ENCODE assay signal across 25 cellular contexts in genomic region chr15:68314563-68314962, GRCh38. TPM values are rescaled to one million over a fixed set of nuclear protein-coding genes. Genes with fewer than 3 reads are reported as not detected.
A peak's percentile ranks its signal among the peaks of the same experiment; 100 is the strongest.
DNase-seq lines count a peak whose midpoint lies in the region; ATAC-seq, FAIRE-seq and TF ChIP-seq lines count a peak whose summit lies in the region.
"Had no signal": no experiment of that assay in that cellular context is flagged by ENCODE, and none has a peak within 500 bp of the region (broad histone marks: within the 10 kb centered on the region; RNA-seq: fewer than 3 reads in every experiment).

No MANE protein-coding gene starts in this region.

- no peaks in the 10 kb centered on the region for H4K20me1 ChIP-seq in H1 (replicated peaks in 1 of 2; ENCODE audit: control insufficient read depth in 1 of 2, insufficient read depth in 2 of 2, low read length in 2 of 2)

- no peak overlapping the region for H4K8ac ChIP-seq in H1 (ENCODE audit: extremely low read depth, insufficient read depth, low read length)

- H2BK120ac ChIP-seq in H1 (replicated peaks; ENCODE audit: low read depth, low read length): no peak overlapping the region

- POLR2A ChIA-PET in H1 (lab: Charles Lee; ENCODE audit: partially characterized antibody): interaction anchor here (1.1 to 2.6 kb wide), 3 partner anchors 16 to 37 kb away, joined by 3 to 11 read pairs (median 6); partner anchors contain the start of gene FEM1B

- 0 out of 2 replicates have a peak overlapping the region, but pooled peaks have one; percentile 5 for H2BK20ac ChIP-seq in H1 (ENCODE audit: low read length)

- no peak for FAIRE-seq in H1 (lab: Jason Lieb, UNC)
- FAIRE-seq: D721Med, frontal cortex, GM18507 had no signal

- TF ChIP-seq POLR2A in H1 (IDR thresholded peaks at IDR 0.05; ENCODE audit: control extremely low read depth in 1 of 2, low read depth in 2 of 2, low read length in 2 of 2): no peak

- ATAC-seq in omental fat pad (ENCODE audit: low FRiP score) (no peak), HG02970 (IDR thresholded peaks at IDR 0.05; ENCODE audit: low FRiP score, unreplicated experiment) (no peak), HG02763 (IDR thresholded peaks at IDR 0.05; ENCODE audit: unreplicated experiment) (no peak)
- ATAC-seq: mucosa of descending colon; stimulated activated naive CD8-positive, alpha-beta T cell treated with anti-CD3 and anti-CD28 coated beads, Interleukin-15, Interleukin-2, amounts not matched to agents 100 U/mL and 50 U/mL, for 24 hours had no signal

- no peak overlapping the region for H3K4me2 ChIP-seq in H1 (ENCODE audit: insufficient read depth in 1 of 2, low read depth in 2 of 2, low read length in 2 of 2)

- H3K9me3 ChIP-seq in H1 (ENCODE audit: insufficient read depth in 2 of 2, low read depth in 1 of 2, low read length in 1 of 2): no peaks in the 10 kb centered on the region
- H3K9me3 ChIP-seq: mucosa of descending colon, sigmoid colon had no signal

- H3K27ac ChIP-seq in H1 (ENCODE audit: low read depth, low read length): no peak overlapping the region
- H3K27ac ChIP-seq: epithelial cell of prostate, sigmoid colon had no signal

- no peak overlapping the region for H3K18ac ChIP-seq in H1 (ENCODE audit: extremely low read depth, low read length)

- no peak overlapping the region for H3K4me3 ChIP-seq in H1 (ENCODE audit: extremely low read depth in 1 of 4, insufficient read depth in 2 of 4, low read depth in 3 of 4, low read length in 4 of 4)
- H3K4me3 ChIP-seq: mucosa of descending colon, sigmoid colon had no signal

- H3K36me3 Mint-ChIP-seq in type B pancreatic cell: no peaks in the 10 kb centered on the region
- H3K36me3 Mint-ChIP-seq: brain had no signal

- no peak overlapping the region for H2AK5ac ChIP-seq in H1 (ENCODE audit: low read depth, low read length)

- H3K79me2 ChIP-seq in H1 (ENCODE audit: control insufficient read depth in 1 of 2, insufficient read depth in 2 of 2, low read length in 2 of 2): no peaks in the 10 kb centered on the region

- H3K4ac ChIP-seq in H1 (replicated peaks; ENCODE audit: insufficient read length, low read depth, low read length): no peak overlapping the region

- peaks cover 0 to 25% (median 16%) of the 10 kb centered on the region in 4 experiments; a peak in 6 of 7 replicates for H3K4me1 ChIP-seq in H1 (replicated peaks in 1 of 4; ENCODE audit: control insufficient read depth in 3 of 4, insufficient read depth in 4 of 4, low read length in 3 of 4)
- H3K4me1 ChIP-seq: sigmoid colon had no signal

- no peak overlapping the region for H2BK5ac ChIP-seq in H1 (ENCODE audit: low read depth, low read length)

- H3K27me3 ChIP-seq in H1 (replicated peaks in 1 of 4; ENCODE audit: control insufficient read depth in 3 of 4, extremely low read depth in 1 of 4, insufficient read depth in 3 of 4, low read length in 3 of 4): no peaks in the 10 kb centered on the region
- H3K27me3 ChIP-seq: sigmoid colon had no signal

- CTCF ChIA-PET in H1 (lab: Charles Lee; ENCODE audit: partially characterized antibody): interaction anchor here (0.7 to 4.3 kb wide), 11 partner anchors 8 to 359 kb away, joined by 3 to 47 read pairs (median 7); no protein-coding TSS in a partner anchor

- no peak overlapping the region for H2AFZ ChIP-seq in H1 (ENCODE audit: low read length)

- H2BK12ac ChIP-seq in H1 (ENCODE audit: low read depth, low read length): 0 out of 2 replicates have a peak overlapping the region, but pooled peaks have one; percentile 27

- H3K23me2 ChIP-seq in H1 (ENCODE audit: low read depth, low read length): 0 out of 2 replicates have a peak, but pooled peaks cover 2% of the 10 kb centered on the region

- peaks cover 20% of the 10 kb centered on the region for H3K4me1 Mint-ChIP-seq in type B pancreatic cell (ENCODE audit: unreplicated experiment)

- TF ChIP-seq EP300 in H1 (IDR thresholded peaks at IDR 0.05; ENCODE audit: borderline replicate concordance in 1 of 2, low read depth in 2 of 2, low read length in 2 of 2): no peak

- 92% methylated on average over 11 of the region's 11 CpGs; no CpG with 5 or more reads in 1 of the 2 experiments for WGBS in H1 (ENCODE audit: extremely low coverage in 1 of 2, insufficient coverage in 1 of 2, insufficient read length in 1 of 2, insufficient replicate concordance in 2 of 2, low coverage in 1 of 2, low lambda C conversion rate in 2 of 2, missing lambda C conversion rate in 1 of 2), 2 experiments

- H3K27me3 Mint-ChIP-seq in type B pancreatic cell: peaks cover 5% of the 10 kb centered on the region

- H3K23ac ChIP-seq in H1 (ENCODE audit: insufficient read length): no peak overlapping the region

- H3K9ac ChIP-seq in H1 (replicated peaks in 1 of 4; ENCODE audit: extremely low read depth in 1 of 4, low read depth in 3 of 4, low read length in 3 of 4): no peak overlapping the region

- no peak overlapping the region for H3K27ac Mint-ChIP-seq in type B pancreatic cell

- no peaks in the 10 kb centered on the region for H3K36me3 ChIP-seq in H1 (ENCODE audit: control insufficient read depth in 2 of 4, insufficient read depth in 4 of 4, low read length in 3 of 4)
- H3K36me3 ChIP-seq: sigmoid colon had no signal

- DNase-seq in activated effector memory CD4-positive, alpha-beta T cell treated with anti-CD3 and anti-CD28 coated beads, Interleukin-2, amount 50 U/mL, for 16 hours: peak; percentile 14
- DNase-seq in activated effector memory CD4-positive, alpha-beta T cell treated with Interleukin-2 at 50 U/mL for 16 hours: no peak
- DNase-seq in H1 (ENCODE audit: low read depth in 1 of 2, low spot score in 2 of 2): no peak
- peak; percentile 5 for DNase-seq in omental fat pad (ENCODE audit: low spot score)
- peak; percentile 54 for DNase-seq in type B pancreatic cell (ENCODE audit: extremely low spot score, unreplicated experiment)
- DNase-seq in AG08395 (ENCODE audit: low spot score): no peak
- DNase-seq: activated CD4-positive, alpha-beta T cell treated with anti-CD3 and anti-CD28 coated beads for 4 hours; activated naive CD4-positive, alpha-beta T cell treated with anti-CD3 and anti-CD28 coated beads, Interleukin-2, amount 50 U/mL, for 16 hours; C1 segment of cervical spinal cord; Kasumi-1; mucosa of descending colon; NCI-H1092 treated with DMSO at 0.1 percent for 48 hours; NCI-H2081 treated with DMSO at 0.1 percent for 48 hours; NCI-H446 treated with DMSO at 0.1 percent for 48 hours; nucleus accumbens; sigmoid colon; stimulated activated CD4-positive, alpha-beta T cell treated with anti-CD3 and anti-CD28 coated beads, Interleukin-1b, Interleukin-23, amount 100 ng/mL, for 48 hours; stimulated activated naive CD8-positive, alpha-beta T cell treated with anti-CD3 and anti-CD28 coated beads, Interleukin-15, Interleukin-2, amounts not matched to agents 100 U/mL and 50 U/mL, for 24 hours had no signal

- no peak for TF ChIP-seq CTCF in H1 (IDR thresholded peaks at IDR 0.05; ENCODE audit: control extremely low read depth in 1 of 3, insufficient read depth in 1 of 3, low read depth in 1 of 3, low read length in 3 of 3)
- TF ChIP-seq CTCF in omental fat pad (IDR thresholded peaks at IDR 0.05): no peak
- TF ChIP-seq CTCF in type B pancreatic cell (conservative IDR thresholded peaks at IDR 0.05): no peak

- no peak overlapping the region for H4K5ac ChIP-seq in H1 (ENCODE audit: insufficient read length, low read depth, low read length)

- H3K79me1 ChIP-seq in H1 (ENCODE audit: low read depth, low read length): no peaks in the 10 kb centered on the region

- H3K14ac ChIP-seq in H1 (ENCODE audit: insufficient read length): no peak overlapping the region

- H3K56ac ChIP-seq in H1 (replicated peaks; ENCODE audit: insufficient read length, low read depth, low read length): no peak overlapping the region

- no peak overlapping the region for H4K91ac ChIP-seq in H1 (replicated peaks; ENCODE audit: insufficient read length, low read length)

- TF ChIP-seq RAD21 in H1 (IDR thresholded peaks at IDR 0.05 in 1 of 2, conservative IDR thresholded peaks at IDR 0.05 in 1 of 2; ENCODE audit: low read depth in 2 of 2, low read length in 2 of 2): no peak

- H3K9me3 Mint-ChIP-seq in type B pancreatic cell: no peaks in the 10 kb centered on the region

- H3K4me3 Mint-ChIP-seq in type B pancreatic cell: no peak overlapping the region

- no peak overlapping the region for H2BK15ac ChIP-seq in H1 (ENCODE audit: low read length)

TF ChIP-seq in H1, 55 proteins besides CTCF, POLR2A, EP300 and RAD21 (continues in another document):
- TF ChIP-seq SAP30 (IDR thresholded peaks at IDR 0.05; ENCODE audit: insufficient read depth, insufficient replicate concordance, low read length) (no peak), SP4 (IDR thresholded peaks at IDR 0.05; ENCODE audit: low read length) (no peak), TAF7 (optimal IDR thresholded peaks at IDR 0.05; ENCODE audit: borderline replicate concordance, low read depth, low read length) (no peak), BRCA1 (IDR thresholded peaks at IDR 0.05; ENCODE audit: low read depth, low read length) (no peak), JUN (IDR thresholded peaks at IDR 0.05; ENCODE audit: low read depth, low read length) (no peak), RFX5 (IDR thresholded peaks at IDR 0.05; ENCODE audit: borderline replicate concordance, low read depth, low read length) (no peak), E2F6 (IDR thresholded peaks at IDR 0.05) (no peak), MAFK (IDR thresholded peaks at IDR 0.05; ENCODE audit: low read depth, low read length) (no peak), BACH1 (IDR thresholded peaks at IDR 0.05; ENCODE audit: low read length) (no peak), RNF2 (IDR thresholded peaks at IDR 0.05; ENCODE audit: borderline replicate concordance, low read depth, low read length, missing control alignments, poor library complexity, severe bottlenecking) (no peak)

RNA-seq across cellular contexts. Expression of gene FEM1B, which starts 37.0 kb away (rescaled TPM):
- total RNA-seq in H1 (2021; fragmentation: NEBNext Ultra II Directional; extraction: Animal tissue kit (Norgen Biotek cat#: 25700)): 72.9 and 83.8 TPM in 2 replicates
- polyA plus RNA-seq in H1 (2011; rRNA removed): 21.2 and 36.1 TPM in 2 replicates
- 36.7 TPM for polyA plus RNA-seq in H1 (2011; cell fraction: cytosol; rRNA removed)
- polyA plus RNA-seq in H1 (2011; cell fraction: nucleus; rRNA removed): 75.5 TPM
- polyA plus RNA-seq in H1 (2012, experiment 1 of 2): 42.3 to 65.4 TPM (median 49.3 TPM) in 4 replicates
- 2.1 TPM for polyA plus RNA-seq in H1 (2012, experiment 2 of 2)
- polyA plus RNA-seq in H1 (2013, experiment 1 of 2): 28.4 TPM
- 27.2 TPM for polyA plus RNA-seq in H1 (2013, experiment 2 of 2)
- 568 and 799 TPM in 2 replicates for polyA minus RNA-seq in H1 (2011; rRNA and poly(A)+ RNA removed)
- 135 TPM for polyA minus RNA-seq in H1 (2011; cell fraction: cytosol; rRNA and poly(A)+ RNA removed)
- polyA minus RNA-seq in H1 (2011; cell fraction: nucleus; rRNA and poly(A)+ RNA removed): 269 TPM
- total RNA-seq in omental fat pad (10 to 100 TPM; 32.9 to 48.5 (median 40.9) TPM), type B pancreatic cell (ENCODE audit: low replicate concordance) (54.2 and 63.1 TPM in 2 replicates)

Comparison
In these comparisons a context has a peak if more than half of its experiments do, and no peak if none do; other contexts are left out.
1. DNase-seq: peak in activated effector memory CD4-positive, alpha-beta T cell treated with anti-CD3 and anti-CD28 coated beads, Interleukin-2, amount 50 U/mL, for 16 hours (single experiment), omental fat pad (single experiment) and type B pancreatic cell (single experiment); none in activated effector memory CD4-positive, alpha-beta T cell treated with Interleukin-2 at 50 U/mL for 16 hours (single experiment), H1 (0 of 2) and AG08395 (single experiment).